10 cellular contexts compared by ENCODE assay signal in the genomic region with DNA sequence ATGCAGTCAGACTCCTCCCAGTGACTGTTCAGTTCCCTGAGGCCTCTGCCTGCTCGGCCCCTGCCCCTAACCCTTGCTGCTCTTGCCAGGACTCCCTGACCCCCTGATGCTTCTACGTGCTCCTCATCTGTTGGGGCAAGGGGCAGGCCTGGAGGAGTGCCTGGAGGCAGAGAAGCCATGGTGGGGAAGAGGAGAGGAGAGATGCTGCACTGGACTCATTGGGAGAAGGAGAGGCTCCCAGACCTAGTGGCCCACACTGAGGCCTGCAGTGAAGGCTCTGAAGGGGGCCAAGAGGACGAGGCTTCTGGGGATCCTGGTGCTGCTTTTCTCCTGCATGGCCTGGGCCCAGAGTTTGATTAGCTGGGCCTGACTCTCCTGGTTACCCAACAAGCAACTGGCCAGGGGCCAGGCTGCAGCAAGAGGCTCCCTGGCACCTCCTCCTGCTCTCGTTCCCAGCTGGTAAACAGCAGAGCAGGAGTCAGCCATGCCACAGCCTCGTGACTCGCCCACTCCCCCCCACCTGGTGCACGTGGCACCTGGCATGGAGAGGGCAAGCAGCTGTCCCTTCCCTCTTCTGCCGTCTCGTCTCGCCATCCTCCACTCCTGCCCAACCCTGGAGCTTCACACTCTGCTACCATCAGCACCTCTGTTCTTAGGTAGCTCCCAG. TPM values are rescaled to one million over a fixed set of nuclear protein-coding genes. Genes with fewer than 3 reads are reported as not detected.
DNase-seq lines count a peak whose midpoint lies in the region; ATAC-seq and TF ChIP-seq lines count a peak whose summit lies in the region.
"Had no signal": no experiment of that assay in that cellular context is flagged by ENCODE, and none has a peak within 500 bp of the region (broad histone marks: within the 10 kb centered on the region; RNA-seq: fewer than 3 reads in every experiment).

No MANE protein-coding gene starts in this region.

- H3K27ac ChIP-seq in IMR-90 (ENCODE audit: insufficient read depth, low read length) (no peak overlapping the region), aorta (ENCODE audit: low read depth in 1 of 2, low read length in 2 of 2) (no peak overlapping the region)

- no peaks in the 10 kb centered on the region for H4K20me1 ChIP-seq in IMR-90 (ENCODE audit: insufficient read depth, low read length)

- H2AK5ac ChIP-seq in IMR-90 (ENCODE audit: low read depth, low read length), result no peak overlapping the region

- H3K4me3 ChIP-seq in AG10803 (ENCODE audit: low read length) (no peak overlapping the region), IMR-90 (ENCODE audit: insufficient read depth, low read depth, low read length) (no peak overlapping the region), lower leg skin (ENCODE audit: low read depth, poor library complexity, severe bottlenecking) (no peak overlapping the region), aorta (ENCODE audit: low read length in 2 of 2) (no peak overlapping the region)
- H3K4me3 ChIP-seq: GM12878 had no signal

- no peak for TF ChIP-seq POLR2A in IMR-90 (IDR thresholded peaks at IDR 0.05; ENCODE audit: low read depth, low read length)
- no peak for TF ChIP-seq POLR2A in lower leg skin (IDR thresholded peaks at IDR 0.05)

- H2BK20ac ChIP-seq in IMR-90 (ENCODE audit: low read depth, low read length), result no peak overlapping the region

- H3K4me1 Mint-ChIP-seq in MCF 10A (ENCODE audit: insufficient read depth, unreplicated experiment), result peaks cover 67% of the 10 kb centered on the region

- no peak overlapping the region for H3K23ac ChIP-seq in IMR-90 (ENCODE audit: low read depth, low read length)

- H3K9me3 ChIP-seq in IMR-90 (ENCODE audit: control insufficient read depth, insufficient read depth, low read length), result no peaks in the 10 kb centered on the region
- no peaks in the 10 kb centered on the region for H3K9me3 ChIP-seq in aorta (ENCODE audit: control insufficient read depth, low read length)

- H3K4me3 Mint-ChIP-seq in MCF 10A (ENCODE audit: unreplicated experiment), result peak overlapping the region; percentile 56

- no peaks in the 10 kb centered on the region for H3K36me3 ChIP-seq in IMR-90 (ENCODE audit: control insufficient read depth, insufficient read depth, low read length)
- H3K36me3 ChIP-seq in aorta (ENCODE audit: control insufficient read depth in 1 of 2, insufficient read depth in 2 of 2, low read length in 1 of 2), result no peaks in the 10 kb centered on the region

- H3K9me3 Mint-ChIP-seq in MCF 10A (ENCODE audit: unreplicated experiment), result no peaks in the 10 kb centered on the region

- intact Hi-C loops in IMR-90 (cut with micrococcal nuclease) (loop anchor here (10.0 kb wide), 1 partner anchor 288 kb away; a partner anchor contains a TSS), MCF 10A (cut with micrococcal nuclease) (loop anchor here (1.0 kb wide), 1 partner anchor 69 kb away; a partner anchor contains a TSS), lower leg skin (cut with DNase I; ENCODE audit: low total_unique reads) (loop anchor here (10.0 kb wide), 1 partner anchor 298 kb away; no protein-coding TSS in a partner anchor), aorta (cut with DNase I) (no loop called here)

- no peak overlapping the region for H3K18ac ChIP-seq in IMR-90 (ENCODE audit: low read depth, low read length)

- in situ Hi-C loops in IMR-90 (cut with MboI; ENCODE audit: low sequenced_read_pairs), result no loop called here

- BruUV-seq in IMR-90 (replicated peaks; lab: Mats Ljungman, UMichigan), result no TSS peak
- no TSS peak for BruUV-seq in MCF 10A (replicated peaks; lab: Mats Ljungman, UMichigan)

- no peak overlapping the region for H3K56ac ChIP-seq in IMR-90 (ENCODE audit: extremely low read depth, insufficient read depth, low read length)

- no peak overlapping the region for H2BK15ac ChIP-seq in IMR-90 (ENCODE audit: low read depth, low read length)

- CTCF ChIA-PET in IMR-90 (lab: Yijun Ruan, JAX) (no interaction called here), MCF 10A (lab: Yijun Ruan, JAX) (interaction anchor here (0.6 to 2.8 kb wide), 16 partner anchors 9 to 382 kb away, joined by 3 to 20 read pairs (median 4); no protein-coding TSS in a partner anchor)

- H3K4ac ChIP-seq in IMR-90 (ENCODE audit: low read depth, low read length), result no peak overlapping the region

- H4K91ac ChIP-seq in IMR-90 (ENCODE audit: insufficient read depth, low read depth, low read length), result no peak overlapping the region

- WGBS in IMR-90 (ENCODE audit: extremely low coverage in 2 of 2, insufficient read length in 1 of 2), 2 experiments, result 20% methylated on average over 3 of the region's 10 CpGs; no CpG with 5 or more reads in 1 of the 2 experiments
- WGBS in lower leg skin, 2 donors, result 32 to 36% methylated on average over 10 of the region's 10 CpGs
- 57 to 63% methylated on average over 9 to 10 of the region's 10 CpGs for WGBS in aorta, 2 donors

- no peaks in the 10 kb centered on the region for H3K36me3 Mint-ChIP-seq in MCF 10A (ENCODE audit: insufficient read depth, unreplicated experiment)

- dilution Hi-C loops in IMR-90 (cut with HindIII; ENCODE audit: low sequenced_read_pairs, unreplicated experiment), result no loop called here

- no peak overlapping the region for H3K9ac ChIP-seq in IMR-90 (ENCODE audit: low read depth, low read length)

- no peak overlapping the region for H2BK5ac ChIP-seq in IMR-90 (ENCODE audit: low read depth, low read length, poor library complexity, severe bottlenecking)

- H3K79me1 ChIP-seq in IMR-90 (ENCODE audit: low read depth in 1 of 2, low read length in 2 of 2), result no peaks in the 10 kb centered on the region

- POLR2A ChIA-PET in IMR-90 (lab: Charles Lee; ENCODE audit: unreplicated experiment), result no interaction called here
- POLR2A ChIA-PET in MCF 10A (lab: Yijun Ruan, JAX), result interaction anchor here (0.6 to 1.9 kb wide), 10 partner anchors 9 to 506 kb away, joined by 3 to 9 read pairs (median 4); a partner anchor contains a TSS

- DNase-seq in AG10803 (ENCODE audit: low read depth) (peak; percentile 69), IMR-90 (peak; percentile 41), MCF 10A (ENCODE audit: unreplicated experiment) (peak; percentile 95), lower leg skin (ENCODE audit: low spot score in 2 of 2) (peak; percentile 73 to 94), GM19238 (ENCODE audit: insufficient read length, low spot score) (no peak), aorta (no peak)
- no peak for DNase-seq in activated CD8-positive, alpha-beta memory T cell treated with anti-CD3 and anti-CD28 coated beads, Interleukin-2, amount 50 U/mL, for 4 hours

- ATAC-seq in IMR-90 (ENCODE audit: low read depth), result peak; percentile 61
- no peak for ATAC-seq in HG03457 (IDR thresholded peaks at IDR 0.05; ENCODE audit: unreplicated experiment)
- ATAC-seq in aorta (ENCODE audit: low FRiP score), result no peak
- ATAC-seq: GM12878 had no signal

- H2AFZ ChIP-seq in IMR-90 (replicated peaks; ENCODE audit: low read length, poor library complexity), result peak overlapping the region; percentile 49

- TF ChIP-seq RAD21 in IMR-90 (IDR thresholded peaks at IDR 0.05; ENCODE audit: low read length), result no peak

- H3K27me3 ChIP-seq in IMR-90 (ENCODE audit: control insufficient read depth, insufficient read depth, low read length) (peaks cover 51% of the 10 kb centered on the region), aorta (ENCODE audit: control insufficient read depth in 1 of 2, insufficient read depth in 2 of 2, low read length in 1 of 2) (no peaks in the 10 kb centered on the region)

- no peak overlapping the region for H3K4me2 ChIP-seq in IMR-90 (ENCODE audit: low read depth, low read length)

- H3K4me1 ChIP-seq in IMR-90 (ENCODE audit: control insufficient read depth, insufficient read depth, low read length) (no peaks in the 10 kb centered on the region), aorta (ENCODE audit: control insufficient read depth in 1 of 2, insufficient read depth in 2 of 2, low read length in 2 of 2) (no peaks in the 10 kb centered on the region)

- H3K27me3 Mint-ChIP-seq in MCF 10A (ENCODE audit: insufficient read depth, unreplicated experiment), result no peaks in the 10 kb centered on the region

- H3K9me1 ChIP-seq in IMR-90 (ENCODE audit: insufficient read depth, low read length), result no peaks in the 10 kb centered on the region

- H4K8ac ChIP-seq in IMR-90 (ENCODE audit: low read depth in 2 of 2, low read length in 2 of 2), result no peak overlapping the region

- peak overlapping the region; percentile 60 for H3K27ac Mint-ChIP-seq in MCF 10A (ENCODE audit: low read depth, unreplicated experiment)

- no peak overlapping the region for H3K14ac ChIP-seq in IMR-90 (replicated peaks; ENCODE audit: low read depth, low read length)

- no peak overlapping the region for H2AK9ac ChIP-seq in IMR-90 (replicated peaks; ENCODE audit: low read depth, low read length, poor library complexity)

- H2BK120ac ChIP-seq in IMR-90 (ENCODE audit: low read depth, low read length), result no peak overlapping the region

- TF ChIP-seq CTCF in AG10803 (conservative IDR thresholded peaks at IDR 0.05; ENCODE audit: low read length), result no peak
- no peak for TF ChIP-seq CTCF in IMR-90 (conservative IDR thresholded peaks at IDR 0.05; ENCODE audit: low read depth, low read length)
- TF ChIP-seq CTCF in MCF 10A (IDR thresholded peaks at IDR 0.05; ENCODE audit: unreplicated experiment), result no peak
- no peak for TF ChIP-seq CTCF in lower leg skin (IDR thresholded peaks at IDR 0.05)

- H4K5ac ChIP-seq in IMR-90 (ENCODE audit: low read depth, low read length), result no peak overlapping the region

RNA-seq across cellular contexts. Expression of a gene that starts 0.8 kb away (rescaled TPM):
- total RNA-seq in IMR-90 (2012; rRNA removed) (not detected in 2 replicates), MCF 10A (2022) (0.40 and 0.81 TPM in 2 replicates), lower leg skin (10 to 100 TPM; 33.6 to 83.2 (median 58.2) TPM), aorta (under 1 TPM in 1 of 2 donors, not detected in 1; 0.24 TPM)
- polyA plus RNA-seq in IMR-90 (2012; rRNA removed) (not detected in 2 replicates), aorta (1 to 10 TPM in 1 of 2 donors, under 1 TPM in 1; 0.10 to 1.6 TPM)
- not detected in 2 replicates for polyA plus RNA-seq in IMR-90 (2012; cell fraction: cytosol; rRNA removed)
- not detected in 2 replicates for polyA plus RNA-seq in IMR-90 (2012; cell fraction: nucleus; rRNA removed; ENCODE audit: low replicate concordance)
- total RNA-seq: GM12878 had no signal
- polyA plus RNA-seq: GM12878 had no signal

RNA-seq across cellular contexts. Expression of a gene that starts 7.2 kb away (rescaled TPM):
- total RNA-seq in IMR-90 (2012; rRNA removed) (not detected in 2 replicates), MCF 10A (2022) (not detected in 2 replicates), lower leg skin (1 to 10 TPM; 1.4 to 4.2 (median 2.3) TPM), aorta (not detected)
- polyA plus RNA-seq in IMR-90 (2012; rRNA removed) (not detected in 2 replicates), aorta (not detected)
- polyA plus RNA-seq in IMR-90 (2012; cell fraction: cytosol; rRNA removed), result 0.03 TPM in 1 of 2 replicates, not detected in the other
- not detected in 2 replicates for polyA plus RNA-seq in IMR-90 (2012; cell fraction: nucleus; rRNA removed; ENCODE audit: low replicate concordance)

RNA-seq across cellular contexts. Expression of a gene that starts 21.1 kb away (rescaled TPM):
- total RNA-seq in IMR-90 (2012; rRNA removed), result not detected in 2 replicates
- polyA plus RNA-seq in IMR-90 (2012; rRNA removed), result not detected in 2 replicates
- not detected in 2 replicates for polyA plus RNA-seq in IMR-90 (2012; cell fraction: cytosol; rRNA removed)
- polyA plus RNA-seq in IMR-90 (2012; cell fraction: nucleus; rRNA removed; ENCODE audit: low replicate concordance), result not detected in 2 replicates
- not detected in 2 replicates for total RNA-seq in MCF 10A (2022)
- total RNA-seq in lower leg skin, result 100 to 1,000 TPM in 1 of 4 donors, 10 to 100 TPM in 3; 74.4 to 115 (median 88.3) TPM
- not detected for total RNA-seq in aorta
- not detected for polyA plus RNA-seq in aorta
- total RNA-seq: GM12878, subcutaneous adipose tissue had no signal

RNA-seq across cellular contexts. Expression of a gene that starts 27.2 kb away (rescaled TPM):
- not detected in 2 replicates for total RNA-seq in IMR-90 (2012; rRNA removed)
- polyA plus RNA-seq in IMR-90 (2012; rRNA removed), result not detected in 2 replicates
- polyA plus RNA-seq in IMR-90 (2012; cell fraction: cytosol; rRNA removed), result not detected in 2 replicates
- polyA plus RNA-seq in IMR-90 (2012; cell fraction: nucleus; rRNA removed; ENCODE audit: low replicate concordance), result not detected in 2 replicates
- 0.10 TPM in 1 of 2 replicates, not detected in the other for total RNA-seq in MCF 10A (2022)
- total RNA-seq in lower leg skin, result under 1 TPM in 3 of 4 donors, not detected in 1; 0.17 to 0.36 (median 0.34) TPM
- total RNA-seq in aorta, result not detected
- not detected for polyA plus RNA-seq in aorta
- total RNA-seq: GM12878, subcutaneous adipose tissue had no signal
- polyA plus RNA-seq: GM12878 had no signal

RNA-seq across cellular contexts. Expression of a gene that starts 42.2 kb away (rescaled TPM):
- total RNA-seq in IMR-90 (2012; rRNA removed) (2.2 TPM in 2 replicates), MCF 10A (2022) (5.6 and 10.6 TPM in 2 replicates), lower leg skin (1 to 10 TPM; 2.1 to 3.0 (median 2.6) TPM), aorta (1 to 10 TPM; 3.7 to 9.1 TPM)
- polyA plus RNA-seq in IMR-90 (2012; rRNA removed) (0.86 and 1.2 TPM in 2 replicates), aorta (1 to 10 TPM; 1.5 to 2.5 TPM)
- 0.45 and 0.58 TPM in 2 replicates for polyA plus RNA-seq in IMR-90 (2012; cell fraction: cytosol; rRNA removed)
- 0.21 and 1.2 TPM in 2 replicates for polyA plus RNA-seq in IMR-90 (2012; cell fraction: nucleus; rRNA removed; ENCODE audit: low replicate concordance)

Comparison
In these comparisons a context has a peak if more than half of its experiments do, and no peak if none do; other contexts are left out.
1. DNase-seq: peak in AG10803 (single experiment), IMR-90 (single experiment), MCF 10A (single experiment) and lower leg skin (2 of 2); none in activated CD8-positive, alpha-beta memory T cell treated with anti-CD3 and anti-CD28 coated beads, Interleukin-2, amount 50 U/mL, for 4 hours (single experiment), GM19238 (single experiment) and aorta (0 of 2).
2. RNA of a gene that starts 0.8 kb away (total RNA-seq): 33.6 to 83.2 TPM in lower leg skin; 0.40 to 0.81 TPM in MCF 10A, 0.24 TPM in aorta and not detected in IMR-90; every median in the first group is over 10 times any median in the second.
3. RNA of a gene that starts 21.1 kb away (total RNA-seq): 74.4 to 115 TPM in lower leg skin; not detected in IMR-90, not detected in MCF 10A and not detected in aorta; every median in the first group is over 10 times any median in the second.
4. intact Hi-C loops: an anchor here in IMR-90 (10.0 kb wide), MCF 10A (1.0 kb wide) and lower leg skin (10.0 kb wide); none called in aorta.